18 cellular contexts compared by ENCODE assay signal in genomic region chr7:51152801-51153200, GRCh38.
A peak's percentile ranks its signal among the peaks of the same experiment; 100 is the strongest.
DNase-seq lines count a peak whose midpoint lies in the region; ATAC-seq, FAIRE-seq and TF ChIP-seq lines count a peak whose summit lies in the region.
"Had no signal": no experiment of that assay in that cellular context is flagged by ENCODE, and none has a peak within 500 bp of the region (broad histone marks: within the 10 kb centered on the region; RNA-seq: fewer than 3 reads in every experiment).

No MANE protein-coding gene starts in this region.

- ATAC-seq in A549 (no peak), HG03045 (IDR thresholded peaks at IDR 0.05; ENCODE audit: unreplicated experiment) (no peak), GM21723 (IDR thresholded peaks at IDR 0.05; ENCODE audit: unreplicated experiment) (no peak)

- no peak for TF ChIP-seq POLR2A in A549 (IDR thresholded peaks at IDR 0.05; ENCODE audit: low read length)
- TF ChIP-seq POLR2A in erythroblast (IDR thresholded peaks at IDR 0.05; ENCODE audit: low read length) = no peak

- no peaks in the 10 kb centered on the region for H3K36me3 ChIP-seq in HAP-1 (replicated peaks)

- peak; percentile 23 for FAIRE-seq in A549 (lab: Jason Lieb, UNC)
- FAIRE-seq: G401.6, GM12892, GM18507 had no signal

- DNase-seq in A549 (ENCODE audit: low read depth in 1 of 2, low spot score in 1 of 2) = no peak
- peak; percentile 77 to 96 for DNase-seq in HAP-1 (ENCODE audit: low spot score in 2 of 2)
- no peak for DNase-seq in caudate nucleus (lab: John Stamatoyannopoulos, UW)
- DNase-seq in erythroblast (lab: John Stamatoyannopoulos, UW) = no peak
- no peak for DNase-seq in SW480 (ENCODE audit: low spot score)
- DNase-seq: C1 segment of cervical spinal cord; CD4-positive, CD25-positive, alpha-beta regulatory T cell; CD8-positive, alpha-beta memory T cell; COR-L47; GOT3; H7 had no signal

- no peak for TF ChIP-seq EP300 in A549 (IDR thresholded peaks at IDR 0.05)

- CTCF ChIA-PET in A549 (lab: Yijun Ruan, JAX) = interaction anchor here (1.4 to 9.5 kb wide), 9 partner anchors 9 to 685 kb away, joined by 4 to 77 read pairs (median 5); no protein-coding TSS in a partner anchor

- in situ Hi-C loops in HAP-1 (cut with MboI; ENCODE audit: low sequenced_read_pairs) = loop anchor here (10.0 kb wide), 1 partner anchor 368 kb away; the partner anchor contains the start of gene GRB10

- H3K4me1 ChIP-seq in A549 (no peaks in the 10 kb centered on the region), HAP-1 (peaks cover 15% of the 10 kb centered on the region)

- POLR2A ChIA-PET in A549 (lab: Yijun Ruan, JAX) = no interaction called here

- H3K9me3 ChIP-seq in A549 (no peaks in the 10 kb centered on the region; the same call in 1 of the 3 replicates), HAP-1 (peaks cover 1% of the 10 kb centered on the region; the same call in 1 of the 2 replicates)

- H3K4me2 ChIP-seq in A549 = no peak overlapping the region

- H3K4me3 ChIP-seq in A549 = no peak overlapping the region
- H3K4me3 ChIP-seq in HAP-1 = no peak overlapping the region

- H3K27ac ChIP-seq in A549 = no peak overlapping the region
- peak overlapping the region; percentile 39 for H3K27ac ChIP-seq in caudate nucleus (ENCODE audit: low read depth, low read length)
- H3K27ac ChIP-seq in layer of hippocampus (ENCODE audit: low read depth, low read length) = peak overlapping the region; percentile 33
- H3K27ac ChIP-seq: 22Rv1 had no signal

- no peak for TF ChIP-seq RAD21 in A549 (conservative IDR thresholded peaks at IDR 0.05 in 1 of 2, IDR thresholded peaks at IDR 0.05 in 1 of 2)

- 61% methylated on average over 4 of the region's 4 CpGs for WGBS in A549 (ENCODE audit: missing lambda C conversion rate)

- TF ChIP-seq CTCF in A549 (IDR thresholded peaks at IDR 0.05) = no peak

- no peaks in the 10 kb centered on the region for H3K27me3 ChIP-seq in HAP-1 (ENCODE audit: low read depth)
- H3K27me3 ChIP-seq in layer of hippocampus (ENCODE audit: control insufficient read depth, insufficient read depth, low read length) = no peaks in the 10 kb centered on the region

TF ChIP-seq in A549, 52 proteins besides CTCF, POLR2A, EP300 and RAD21:
- TF ChIP-seq, protein P1, sequence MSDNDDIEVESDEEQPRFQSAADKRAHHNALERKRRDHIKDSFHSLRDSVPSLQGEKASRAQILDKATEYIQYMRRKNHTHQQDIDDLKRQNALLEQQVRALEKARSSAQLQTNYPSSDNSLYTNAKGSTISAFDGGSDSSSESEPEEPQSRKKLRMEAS (IDR thresholded peaks at IDR 0.05) = no peak
- TF ChIP-seq JUN (IDR thresholded peaks at IDR 0.05) (no peak), CEBPB (IDR thresholded peaks at IDR 0.05) (no peak), RFX5 (IDR thresholded peaks at IDR 0.05) (no peak), CBX2 (IDR thresholded peaks at IDR 0.05; ENCODE audit: borderline replicate concordance, low read depth) (no peak), HEYL (CRISPR knock-in tag; IDR thresholded peaks at IDR 0.05) (no peak), ESRRA (IDR thresholded peaks at IDR 0.05; ENCODE audit: borderline replicate concordance, low read length) (no peak), E2F6 (IDR thresholded peaks at IDR 0.05; ENCODE audit: borderline replicate concordance, low read depth) (no peak), EHMT2 (IDR thresholded peaks at IDR 0.05; ENCODE audit: low read depth) (no peak), MAZ (IDR thresholded peaks at IDR 0.05; ENCODE audit: borderline replicate concordance, low read depth, low read length) (no peak), SMC3 (IDR thresholded peaks at IDR 0.05) (no peak), ZSCAN20 (CRISPR knock-in tag; IDR thresholded peaks at IDR 0.05) (no peak), REST (IDR thresholded peaks at IDR 0.05) (no peak), FOSL2 (IDR thresholded peaks at IDR 0.05) (no peak), FOSL2 (CRISPR knock-in tag; IDR thresholded peaks at IDR 0.05) (no peak), CHD4 (IDR thresholded peaks at IDR 0.05; ENCODE audit: borderline replicate concordance) (no peak), RCOR1 (IDR thresholded peaks at IDR 0.05; ENCODE audit: low read depth, low read length) (no peak)
- TF ChIP-seq, protein P2, sequence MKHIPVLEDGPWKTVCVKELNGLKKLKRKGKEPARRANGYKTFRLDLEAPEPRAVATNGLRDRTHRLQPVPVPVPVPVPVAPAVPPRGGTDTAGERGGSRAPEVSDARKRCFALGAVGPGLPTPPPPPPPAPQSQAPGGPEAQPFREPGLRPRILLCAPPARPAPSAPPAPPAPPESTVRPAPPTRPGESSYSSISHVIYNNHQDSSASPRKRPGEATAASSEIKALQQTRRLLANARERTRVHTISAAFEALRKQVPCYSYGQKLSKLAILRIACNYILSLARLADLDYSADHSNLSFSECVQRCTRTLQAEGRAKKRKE (CRISPR knock-in tag; IDR thresholded peaks at IDR 0.05; ENCODE audit: low read depth) = no peak

Comparison
In these comparisons a context has a peak if more than half of its experiments do, and no peak if none do; other contexts are left out.
1. DNase-seq: peak in HAP-1 (2 of 2); none in A549 (0 of 2), caudate nucleus (0 of 61), erythroblast (0 of 2) and SW480 (single experiment).
2. H3K27ac ChIP-seq: peak in caudate nucleus (single experiment) and layer of hippocampus (single experiment); none in A549 (0 of 2).